8 cellular contexts compared by ENCODE assay signal in genomic region chr7:72266-73183, GRCh38.
DNase-seq lines count a peak whose midpoint lies in the region; ATAC-seq and TF ChIP-seq lines count a peak whose summit lies in the region.
"Not testable (repeated sequence)": the region's sequence is repeated elsewhere in the genome, so short reads cannot be mapped to it uniquely, and the experiment has no call there.

No MANE protein-coding gene starts in this region.

- H3K9me3 ChIP-seq in HEK293 (ENCODE audit: control insufficient read depth, insufficient read depth, low read depth, low read length); SJSA1 (replicated peaks); aorta (ENCODE audit: control insufficient read depth, low read length): not testable (repeated sequence)

- ATAC-seq in left cardiac atrium (peak; percentile 17 to 60), sciatic nerve (peak; percentile 76), aorta (ENCODE audit: low FRiP score) (peak; percentile 60)

- not testable (repeated sequence) for H3K4me1 ChIP-seq in HEK293 (ENCODE audit: control insufficient read depth, insufficient read depth, low read length); aorta (ENCODE audit: control insufficient read depth in 1 of 2, insufficient read depth in 2 of 2, low read length in 2 of 2)
- H3K4me1 ChIP-seq in SJSA1 (replicated peaks) = peaks cover 17% of the 10 kb centered on the region

- TF ChIP-seq CTCF in HEK293 (tag by site-specific recombination; IDR thresholded peaks at IDR 0.05); fibroblast of the aortic adventitia (IDR thresholded peaks at IDR 0.05; ENCODE audit: insufficient read depth, low read length): not testable (repeated sequence)

- H3K4me3 ChIP-seq in HEK293 (ENCODE audit: low read depth, low read length); SJSA1; fibroblast of the aortic adventitia (ENCODE audit: low read depth, low read length); aorta (ENCODE audit: low read length in 2 of 2): not testable (repeated sequence)

- POLR2A ChIA-PET in HEK293 (lab: Yijun Ruan, JAX) = not testable (repeated sequence)

- H3K27me3 ChIP-seq in SJSA1 (replicated peaks); aorta (ENCODE audit: control insufficient read depth in 1 of 2, insufficient read depth in 2 of 2, low read length in 1 of 2): not testable (repeated sequence)

- H3K36me3 ChIP-seq in HEK293 (ENCODE audit: control insufficient read depth in 2 of 2, insufficient read depth in 1 of 2, low read length in 2 of 2); SJSA1; aorta (ENCODE audit: control insufficient read depth in 1 of 2, insufficient read depth in 2 of 2, low read length in 1 of 2): not testable (repeated sequence)

- peak; percentile 65 to 66 for DNase-seq in SJSA1 (ENCODE audit: low read depth in 1 of 2, low spot score in 2 of 2)
- DNase-seq in astrocyte of the hippocampus (ENCODE audit: low read depth, low spot score) = peak; percentile 61
- peak; percentile 42 for DNase-seq in fibroblast of the aortic adventitia (ENCODE audit: low read depth)
- DNase-seq in left cardiac atrium = peak; percentile 29
- peak; percentile 57 for DNase-seq in mesenteric fat pad (ENCODE audit: low spot score)
- peak; percentile 59 for DNase-seq in sciatic nerve (ENCODE audit: low spot score)
- DNase-seq in aorta = peak; percentile 41

- CTCF ChIA-PET in HEK293 (lab: Yijun Ruan, JAX) = not testable (repeated sequence)

- not testable (repeated sequence) for H3K27ac ChIP-seq in HEK293 (ENCODE audit: extremely low read depth, low read depth, low read length); SJSA1; aorta (ENCODE audit: low read depth in 1 of 2, low read length in 2 of 2)

- intact Hi-C loops in left cardiac atrium (cut with DNase I); sciatic nerve (cut with DNase I); aorta (cut with DNase I): not testable (repeated sequence)

- 13 to 30% methylated on average over 13 to 18 of the region's 19 CpGs for WGBS in aorta, 2 donors

TF ChIP-seq in HEK293, 187 proteins besides CTCF, POLR2A, EP300 and RAD21:
- TF ChIP-seq GLIS1 (tag by site-specific recombination; IDR thresholded peaks at IDR 0.05) (peak; percentile 84), ZFHX2 (tag by site-specific recombination; conservative IDR thresholded peaks at IDR 0.05) (peak; percentile 74), EGR2 (tag by site-specific recombination; IDR thresholded peaks at IDR 0.05; ENCODE audit: low read depth) (peak; percentile 51; the same call in 1 of the 2 replicates)
TF ChIP-seq in HEK293: peak in this region for 3; not testable (repeated sequence) for 184.
